ENCODE assay signal across 8 cellular contexts in the genomic region with DNA sequence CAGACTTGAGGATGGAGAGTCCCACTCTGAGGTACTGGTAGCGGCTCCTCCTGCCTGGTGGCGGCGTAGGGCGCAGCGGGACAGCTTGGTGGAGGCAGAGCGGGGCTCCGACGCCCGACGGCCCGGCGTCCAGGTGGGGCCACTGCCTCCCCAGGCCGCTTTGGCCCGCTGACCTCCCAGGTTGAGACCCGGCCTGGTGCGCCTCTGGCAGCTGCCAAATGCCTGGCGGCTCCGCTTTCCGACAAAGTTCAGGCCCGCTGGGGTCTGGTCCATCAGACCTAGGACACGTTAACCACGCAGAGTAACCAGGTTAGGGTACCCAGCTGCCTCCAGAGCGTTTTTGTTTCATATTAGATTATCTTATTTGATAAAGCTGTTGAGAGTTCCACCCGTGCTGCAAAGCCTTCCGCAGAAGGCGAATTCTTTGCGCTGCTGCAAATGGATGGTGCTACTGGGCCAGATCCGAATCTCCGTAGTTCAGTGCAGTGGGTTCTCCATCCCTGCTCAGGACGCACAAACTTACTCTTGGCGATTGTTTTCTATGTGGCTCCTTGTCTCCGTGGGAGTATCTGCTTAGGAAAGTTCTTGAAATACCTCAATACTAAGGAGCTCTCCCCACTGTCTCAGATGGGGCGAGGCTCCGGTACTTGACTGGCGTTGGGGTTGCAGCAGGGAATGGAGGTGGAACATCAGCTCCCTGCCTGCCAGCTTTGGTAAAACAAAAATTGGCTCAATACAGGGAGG. TPM values are rescaled to one million over a fixed set of nuclear protein-coding genes. Genes with fewer than 3 reads are reported as not detected.
DNase-seq lines count a peak whose midpoint lies in the region; ATAC-seq and TF ChIP-seq lines count a peak whose summit lies in the region.

No MANE protein-coding gene starts in this region.

- H3K4me3 ChIP-seq in adipocyte (ENCODE audit: low read length) (peak overlapping the region; percentile 88), right atrium auricular region (peak overlapping the region; percentile 6 to 72)

- no peaks in the 10 kb centered on the region for H3K9me3 ChIP-seq in adipocyte (ENCODE audit: control insufficient read depth, low read length)
- H3K9me3 ChIP-seq in right atrium auricular region, result no peaks in the 10 kb centered on the region

- no peak for ATAC-seq in HG02610 (IDR thresholded peaks at IDR 0.05; ENCODE audit: unreplicated experiment)

- H3K4me1 ChIP-seq in adipocyte (ENCODE audit: control insufficient read depth, insufficient read depth, low read length), result peaks cover 14% of the 10 kb centered on the region
- peaks cover 0 to 22% of the 10 kb centered on the region in 2 donors for H3K4me1 ChIP-seq in right atrium auricular region

- no peak overlapping the region for H3K9ac ChIP-seq in adipocyte (ENCODE audit: low read length)

- no peak overlapping the region for H3K27ac ChIP-seq in right atrium auricular region

- POLR2A ChIA-PET in HEK293T (lab: Yijun Ruan, JAX), result no interaction called here

- H3K36me3 ChIP-seq in adipocyte (ENCODE audit: control insufficient read depth, insufficient read depth, low read length, severe bottlenecking), result no peaks in the 10 kb centered on the region
- H3K36me3 ChIP-seq in right atrium auricular region, result no peaks in the 10 kb centered on the region

- CTCF ChIA-PET in HEK293T (lab: Yijun Ruan, JAX), result no interaction called here

- peak; percentile 25 for DNase-seq in AG08396 (ENCODE audit: low spot score)
- peak; percentile 26 for DNase-seq in HEK293T (ENCODE audit: extremely low spot score)
- peak; percentile 43 for DNase-seq in adipocyte (ENCODE audit: low read depth)
- no peak for DNase-seq in right atrium auricular region (ENCODE audit: low spot score)
- DNase-seq in retina, result peak; percentile 80
- no peak for DNase-seq in NCI-H345 treated with DMSO at 0.1 percent for 48 hours (lab: John Stamatoyannopoulos, UW; ENCODE audit: unreplicated experiment)
- DNase-seq in activated effector memory CD4-positive, alpha-beta T cell treated with anti-CD3 and anti-CD28 coated beads, Interleukin-2, amount 50 U/mL, for 16 hours, result no peak

- no peaks in the 10 kb centered on the region for H3K27me3 ChIP-seq in adipocyte (replicated peaks; ENCODE audit: control insufficient read depth, insufficient read depth, low read length)
- peaks cover 4 to 5% of the 10 kb centered on the region in 2 donors for H3K27me3 ChIP-seq in right atrium auricular region

- no peak for TF ChIP-seq CTCF in right atrium auricular region (IDR thresholded peaks at IDR 0.05)

TF ChIP-seq in HEK293T, 16 proteins besides CTCF, POLR2A, EP300 and RAD21:
- TF ChIP-seq, protein P1, sequence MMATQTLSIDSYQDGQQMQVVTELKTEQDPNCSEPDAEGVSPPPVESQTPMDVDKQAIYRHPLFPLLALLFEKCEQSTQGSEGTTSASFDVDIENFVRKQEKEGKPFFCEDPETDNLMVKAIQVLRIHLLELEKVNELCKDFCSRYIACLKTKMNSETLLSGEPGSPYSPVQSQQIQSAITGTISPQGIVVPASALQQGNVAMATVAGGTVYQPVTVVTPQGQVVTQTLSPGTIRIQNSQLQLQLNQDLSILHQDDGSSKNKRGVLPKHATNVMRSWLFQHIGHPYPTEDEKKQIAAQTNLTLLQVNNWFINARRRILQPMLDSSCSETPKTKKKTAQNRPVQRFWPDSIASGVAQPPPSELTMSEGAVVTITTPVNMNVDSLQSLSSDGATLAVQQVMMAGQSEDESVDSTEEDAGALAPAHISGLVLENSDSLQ (IDR thresholded peaks at IDR 0.05), result no peak
- TF ChIP-seq LEF1 (IDR thresholded peaks at IDR 0.05; ENCODE audit: borderline replicate concordance), result no peak
- no peak for TF ChIP-seq FOXK2 (IDR thresholded peaks at IDR 0.05)
- TF ChIP-seq L3MBTL2 (conservative IDR thresholded peaks at IDR 0.05), result no peak
- no peak for TF ChIP-seq ZNF384 (IDR thresholded peaks at IDR 0.05)
- TF ChIP-seq BHLHE40 (IDR thresholded peaks at IDR 0.05; ENCODE audit: borderline replicate concordance), result no peak
- TF ChIP-seq FOXM1 (IDR thresholded peaks at IDR 0.05; ENCODE audit: borderline replicate concordance), result no peak

RNA-seq across cellular contexts. Expression of gene B3GALT1, which starts 1.4 kb away (rescaled TPM):
- total RNA-seq in right atrium auricular region, result under 1 TPM; 0.11 to 0.16 TPM

Comparison
In these comparisons a context has a peak if more than half of its experiments do, and no peak if none do; other contexts are left out.
1. DNase-seq: peak in AG08396 (single experiment), HEK293T (single experiment), adipocyte (single experiment) and retina (single experiment); none in right atrium auricular region (single experiment), NCI-H345 treated with DMSO at 0.1 percent for 48 hours (single experiment) and activated effector memory CD4-positive, alpha-beta T cell treated with anti-CD3 and anti-CD28 coated beads, Interleukin-2, amount 50 U/mL, for 16 hours (single experiment).